In genomic region chr12:56862264-56862663, GRCh38 we compare ENCODE assay signal across 34 cellular contexts.
"Had no signal": no experiment of that assay in that cellular context is flagged by ENCODE, and none has a peak within 500 bp of the region (broad histone marks: within the 10 kb centered on the region; RNA-seq: fewer than 3 reads in every experiment).

No MANE protein-coding gene starts in this region.

- H3K36me3 ChIP-seq: MG63 had no signal

- H3K4me3 ChIP-seq: MG63 had no signal

- H3K27me3 ChIP-seq: MG63 had no signal

- DNase-seq: Karpas-422, Kasumi-1, MG63, MM.1S, MV-4-11, NCI-H1048, NCI-H1092, NCI-H1092 treated with DMSO at 0.1 percent for 48 hours, NCI-H1105, NCI-H1105 treated with DMSO at 0.1 percent for 48 hours, NCI-H1417, NCI-H1417 treated with DMSO at 0.1 percent for 48 hours, NCI-H1436, NCI-H1436 treated with DMSO at 0.1 percent for 48 hours, NCI-H146, NCI-H1694, NCI-H1694 treated with DMSO at 0.1 percent for 48 hours, NCI-H187, NCI-H187 treated with DMSO at 0.1 percent for 48 hours, NCI-H1930, NCI-H2029, NCI-H2029 treated with DMSO at 0.1 percent for 48 hours, NCI-H2081, NCI-H2081 treated with DMSO at 0.1 percent for 48 hours, NCI-H2107, NCI-H2171, NCI-H2171 treated with DMSO at 0.1 percent for 48 hours, NCI-H2227 treated with DMSO at 0.1 percent for 48 hours, NCI-H226, NCI-H345, NCI-H446, NCI-H446 treated with DMSO at 0.1 percent for 48 hours, NCI-H510A, NCI-H510A treated with DMSO at 0.1 percent for 48 hours had no signal
